In the genomic region with DNA sequence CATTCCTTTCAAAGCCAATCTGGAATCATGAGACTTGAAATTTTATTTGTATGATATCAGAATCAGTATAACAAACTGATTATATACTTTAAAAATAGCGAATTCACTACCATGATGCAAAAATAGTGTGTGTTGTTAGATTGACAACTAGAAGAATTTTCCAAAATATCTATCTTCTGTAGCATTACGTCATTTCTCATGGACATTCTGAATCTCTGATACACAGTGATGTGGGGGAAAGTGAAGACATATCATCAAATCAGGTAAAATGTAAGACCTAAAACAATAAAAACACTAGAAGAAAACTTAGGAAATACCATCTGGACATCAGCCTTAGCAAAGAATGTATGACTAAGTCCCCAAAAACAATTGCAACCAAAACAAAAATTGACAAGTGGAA, we compare ENCODE assay signal across 28 cellular contexts.
"Had no signal": no experiment of that assay in that cellular context is flagged by ENCODE, and none has a peak within 500 bp of the region (broad histone marks: within the 10 kb centered on the region; RNA-seq: fewer than 3 reads in every experiment).

No MANE protein-coding gene starts in this region.

- H3K4me3 Mint-ChIP-seq: stimulated activated effector memory CD8-positive, alpha-beta T cell treated with anti-CD3 and anti-CD28 coated beads, Interleukin-12 subunit alpha, Interleukin-12 subunit beta, amount 100 ng/mL, for 72 hours; stimulated activated naive B cell treated with anti-CD40 and anti-IgM and Interleukin-4, amounts not matched to agents 10 μg/mL and 1 μg/mL and 100 μg/mL, for 72 hours; stimulated activated naive CD8-positive, alpha-beta T cell treated with anti-CD3 and anti-CD28 coated beads, Interleukin-15, amount 100 ng/mL, for 72 hours; stimulated activated naive CD8-positive, alpha-beta T cell treated with anti-CD3 and anti-CD28 coated beads, Interleukin-15, Interleukin-2, amounts not matched to agents 100 ng/mL and 50 ng/mL, for 24 hours; type B pancreatic cell had no signal

- H3K27me3 Mint-ChIP-seq: stimulated activated naive B cell treated with anti-CD40 and anti-IgM and Interleukin-4, amounts not matched to agents 10 μg/mL and 1 μg/mL and 100 μg/mL, for 72 hours; stimulated activated naive CD8-positive, alpha-beta T cell treated with anti-CD3 and anti-CD28 coated beads, Interleukin-15, amount 100 ng/mL, for 72 hours; stimulated activated naive CD8-positive, alpha-beta T cell treated with anti-CD3 and anti-CD28 coated beads, Interleukin-15, Interleukin-2, amounts not matched to agents 100 ng/mL and 50 ng/mL, for 24 hours; type B pancreatic cell had no signal

- H3K4me1 ChIP-seq: stomach, suprapubic skin, testis, thyroid gland, tibial artery, tibial nerve, transverse colon, upper lobe of left lung, upper lobe of right lung, uterus, vagina had no signal

- FAIRE-seq: urothelium cell line had no signal

- H3K27ac ChIP-seq: stomach, suprapubic skin, testis, thoracic aorta, thyroid gland, tibial artery, tibial nerve, transverse colon, upper lobe of left lung, upper lobe of right lung, uterus, vagina had no signal

- H3K36me3 Mint-ChIP-seq: stimulated activated effector memory CD8-positive, alpha-beta T cell treated with anti-CD3 and anti-CD28 coated beads, Interleukin-12 subunit alpha, Interleukin-12 subunit beta, amount 100 ng/mL, for 72 hours; stimulated activated naive B cell treated with anti-CD40 and anti-IgM and Interleukin-4, amounts not matched to agents 10 μg/mL and 1 μg/mL and 100 μg/mL, for 72 hours; type B pancreatic cell had no signal

- ATAC-seq: stimulated activated effector memory CD8-positive, alpha-beta T cell treated with anti-CD3 and anti-CD28 coated beads, Interleukin-12 subunit alpha, Interleukin-12 subunit beta, amount 100 ng/mL, for 72 hours; stimulated activated naive B cell treated with anti-CD40 and anti-IgM and Interleukin-4, amounts not matched to agents 10 μg/mL and 1 μg/mL and 100 μg/mL, for 72 hours; stimulated activated naive CD8-positive, alpha-beta T cell treated with anti-CD3 and anti-CD28 coated beads, Interleukin-15, amount 100 ng/mL, for 72 hours; stimulated activated naive CD8-positive, alpha-beta T cell treated with anti-CD3 and anti-CD28 coated beads, Interleukin-15, Interleukin-2, amounts not matched to agents 100 U/mL and 50 U/mL, for 24 hours; upper lobe of right lung had no signal

- H3K4me1 Mint-ChIP-seq: stimulated activated effector memory CD8-positive, alpha-beta T cell treated with anti-CD3 and anti-CD28 coated beads, Interleukin-12 subunit alpha, Interleukin-12 subunit beta, amount 100 ng/mL, for 72 hours; stimulated activated naive CD8-positive, alpha-beta T cell treated with anti-CD3 and anti-CD28 coated beads, Interleukin-15, amount 100 ng/mL, for 72 hours had no signal

- H3K9me3 ChIP-seq: suprapubic skin, testis, thyroid gland, tibial nerve, upper lobe of right lung, uterus, vagina had no signal

- H3K4me3 ChIP-seq: stomach, suprapubic skin, testis, thoracic aorta, thyroid gland, tibial artery, tibial nerve, transverse colon, upper lobe of left lung, upper lobe of right lung, uterus, vagina had no signal

- DNase-seq: stimulated activated CD4-positive, alpha-beta T cell treated with anti-CD3 and anti-CD28 coated beads, Interleukin-2, amount 100 ng/mL, for 48 hours; stimulated activated CD4-positive, alpha-beta T cell treated with anti-CD3 and anti-CD28 coated beads, Interleukin-4, amount 100 ng/mL, for 1 hour; stimulated activated CD4-positive, alpha-beta T cell treated with anti-CD3 and anti-CD28 coated beads, Interleukin-4, amount 100 ng/mL, for 24 hours; stimulated activated CD4-positive, alpha-beta T cell treated with anti-CD3 and anti-CD28 coated beads, Interleukin-4, amount 100 ng/mL, for 4 hours; stimulated activated CD8-positive, alpha-beta memory T cell treated with anti-CD3 and anti-CD28 coated beads, Interleukin-4, amount 100 ng/mL, for 48 hours; stimulated activated naive B cell treated with anti-CD40 and anti-IgM and Interleukin-4, amounts not matched to agents 10 μg/mL and 1 μg/mL and 100 μg/mL, for 72 hours; stimulated activated naive CD4-positive, alpha-beta T cell; stimulated activated naive CD4-positive, alpha-beta T cell treated with Interleukin-2 at 50 U/mL for 16 hours; stimulated activated naive CD8-positive, alpha-beta T cell treated with anti-CD3 and anti-CD28 coated beads, Interleukin-15, amount 100 ng/mL, for 72 hours; stimulated activated naive CD8-positive, alpha-beta T cell treated with anti-CD3 and anti-CD28 coated beads, Interleukin-15, Interleukin-2, amounts not matched to agents 100 U/mL and 50 U/mL, for 24 hours; stomach; substantia nigra; testis; thyroid gland; tibial artery; transverse colon; trophoblast cell; upper lobe of left lung; upper lobe of right lung; uterus had no signal

- H3K36me3 ChIP-seq: stomach, suprapubic skin, thoracic aorta, thyroid gland, tibial artery, tibial nerve, transverse colon, upper lobe of left lung, upper lobe of right lung, uterus, vagina had no signal

- H3K27me3 ChIP-seq: stomach, suprapubic skin, testis, thyroid gland, tibial artery, tibial nerve, transverse colon, upper lobe of left lung, upper lobe of right lung, uterus, vagina had no signal

- H3K27ac Mint-ChIP-seq: stimulated activated effector memory CD8-positive, alpha-beta T cell treated with anti-CD3 and anti-CD28 coated beads, Interleukin-12 subunit alpha, Interleukin-12 subunit beta, amount 100 ng/mL, for 72 hours; stimulated activated naive B cell treated with anti-CD40 and anti-IgM and Interleukin-4, amounts not matched to agents 10 μg/mL and 1 μg/mL and 100 μg/mL, for 72 hours; stimulated activated naive CD8-positive, alpha-beta T cell treated with anti-CD3 and anti-CD28 coated beads, Interleukin-15, amount 100 ng/mL, for 72 hours; stimulated activated naive CD8-positive, alpha-beta T cell treated with anti-CD3 and anti-CD28 coated beads, Interleukin-15, Interleukin-2, amounts not matched to agents 100 ng/mL and 50 ng/mL, for 24 hours; type B pancreatic cell had no signal
